ENCODE assay signal across 2 cellular contexts in the genomic region with DNA sequence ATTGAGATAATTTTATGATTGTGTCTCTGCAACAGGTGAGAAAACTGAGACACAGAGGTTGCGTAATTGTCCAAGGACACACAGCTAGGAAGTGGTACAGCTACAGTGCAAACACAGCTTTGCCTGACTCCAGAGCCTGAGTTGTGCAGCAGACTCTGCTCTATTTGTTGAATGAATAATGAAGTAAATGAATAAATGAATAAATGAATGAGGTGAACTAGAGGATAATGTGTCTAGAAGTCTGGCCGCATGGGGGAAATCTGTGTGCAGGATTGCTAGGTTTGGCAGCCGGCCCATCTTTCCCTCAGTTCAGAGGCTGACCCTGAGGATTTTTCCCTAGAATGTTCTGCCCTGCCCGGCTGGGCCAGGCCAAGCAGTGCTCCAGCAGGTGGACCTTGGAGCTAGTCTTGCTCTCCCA.
TF ChIP-seq lines count a peak whose summit lies in the region.

No MANE protein-coding gene starts in this region.

TF ChIP-seq in A549, 52 proteins besides CTCF, POLR2A, EP300 and RAD21:
- TF ChIP-seq SMC3 (IDR thresholded peaks at IDR 0.05) (0 out of 3 replicates have a peak, but pooled peaks have one; percentile 21), TP53 (CRISPR knock-in tag; IDR thresholded peaks at IDR 0.05) (no peak), CEBPB (IDR thresholded peaks at IDR 0.05) (peak; percentile 86 to 95), FOSL2 (IDR thresholded peaks at IDR 0.05) (no peak), FOSL2 (CRISPR knock-in tag; IDR thresholded peaks at IDR 0.05) (no peak), POLR2AphosphoS2 (conservative IDR thresholded peaks at IDR 0.05; ENCODE audit: low read length) (no peak)
- TF ChIP-seq, protein P1, sequence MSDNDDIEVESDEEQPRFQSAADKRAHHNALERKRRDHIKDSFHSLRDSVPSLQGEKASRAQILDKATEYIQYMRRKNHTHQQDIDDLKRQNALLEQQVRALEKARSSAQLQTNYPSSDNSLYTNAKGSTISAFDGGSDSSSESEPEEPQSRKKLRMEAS (IDR thresholded peaks at IDR 0.05), result 0 out of 2 replicates have a peak, but pooled peaks have one; percentile 28

TF ChIP-seq in H1, 55 proteins besides CTCF, POLR2A, EP300 and RAD21:
- TF ChIP-seq CEBPB (IDR thresholded peaks at IDR 0.05; ENCODE audit: low read depth, low read length) (peak; percentile 60; the same call in 1 of the 2 replicates), SP4 (IDR thresholded peaks at IDR 0.05; ENCODE audit: low read length) (no peak)
